ENCODE assay signal across 1 cellular context in genomic region chr1:27542463-27543273, GRCh38.
TF ChIP-seq lines count a peak whose summit lies in the region.

No MANE protein-coding gene starts in this region.

TF ChIP-seq in IMR-90, 13 proteins besides CTCF, POLR2A, EP300 and RAD21 (continued from another document):
- TF ChIP-seq MAZ (IDR thresholded peaks at IDR 0.05; ENCODE audit: borderline replicate concordance, low read depth, low read length) (no peak), BHLHE40 (IDR thresholded peaks at IDR 0.05; ENCODE audit: low read depth, low read length) (peak; percentile 71), FOS (IDR thresholded peaks at IDR 0.05; ENCODE audit: low read depth, low read length) (peak; percentile 90), SMC3 (IDR thresholded peaks at IDR 0.05; ENCODE audit: low read depth, low read length) (no peak), ELK1 (IDR thresholded peaks at IDR 0.05; ENCODE audit: borderline replicate concordance, low read depth, low read length) (no peak), USF2 (IDR thresholded peaks at IDR 0.05; ENCODE audit: low read depth, low read length) (no peak), MXI1 (IDR thresholded peaks at IDR 0.05; ENCODE audit: borderline replicate concordance, low read depth, low read length) (no peak), RFX5 (IDR thresholded peaks at IDR 0.05; ENCODE audit: low read depth, low read length) (no peak), NFE2L2 (IDR thresholded peaks at IDR 0.05; ENCODE audit: low read depth, low read length) (no peak), MAFK (IDR thresholded peaks at IDR 0.05; ENCODE audit: low read depth, low read length) (no peak), RCOR1 (IDR thresholded peaks at IDR 0.05; ENCODE audit: insufficient replicate concordance, low read length) (no peak), CHD1 (IDR thresholded peaks at IDR 0.05; ENCODE audit: low read depth, low read length) (no peak)
